In genomic region chr2:47735912-47736311, GRCh38 we compare ENCODE assay signal across 21 cellular contexts. TPM values are rescaled to one million over a fixed set of nuclear protein-coding genes. Genes with fewer than 3 reads are reported as not detected.
A peak's percentile ranks its signal among the peaks of the same experiment; 100 is the strongest.
DNase-seq lines count a peak whose midpoint lies in the region; ATAC-seq and TF ChIP-seq lines count a peak whose summit lies in the region.
"Had no signal": no experiment of that assay in that cellular context is flagged by ENCODE, and none has a peak within 500 bp of the region (broad histone marks: within the 10 kb centered on the region; RNA-seq: fewer than 3 reads in every experiment).

No MANE protein-coding gene starts in this region.

- no peaks in the 10 kb centered on the region for H3K27me3 ChIP-seq in Karpas-422 (ENCODE audit: low read length)
- H3K27me3 ChIP-seq: SJSA1 had no signal

- H3K27ac Mint-ChIP-seq in naive B cell (peak overlapping the region in 4 of 6 donors; percentile 12 to 93 (median 45)), glutamatergic neuron (ENCODE audit: unreplicated experiment) (no peak overlapping the region)
- no peak overlapping the region for H3K27ac Mint-ChIP-seq in activated CD4-positive, alpha-beta T cell treated with anti-CD3 and anti-CD28 coated beads for 36 hours
- H3K27ac Mint-ChIP-seq: CD4-positive, alpha-beta memory T cell; H9; T-cell had no signal

- no peak for TF ChIP-seq POLR2A in GM18505 (IDR thresholded peaks at IDR 0.05; ENCODE audit: borderline replicate concordance, extremely low read depth, insufficient read depth, insufficient read length)

- POLR2A ChIA-PET in activated CD4-positive, alpha-beta T cell treated with anti-CD3 and anti-CD28 coated beads for 36 hours (lab: Charles Lee): no interaction called here

- intact Hi-C loops in activated CD4-positive, alpha-beta T cell treated with anti-CD3 and anti-CD28 coated beads for 36 hours (cut with DNase I, micrococcal nuclease): no loop called here

- peak overlapping the region; percentile 40 for H3K9ac ChIP-seq in Karpas-422 (ENCODE audit: low read length)

- H3K9me3 ChIP-seq in Karpas-422 (ENCODE audit: low read length): no peaks in the 10 kb centered on the region
- H3K9me3 ChIP-seq: SJSA1 had no signal

- no peaks in the 10 kb centered on the region for H3K9me2 ChIP-seq in Karpas-422 (replicated peaks; ENCODE audit: insufficient read depth, low read length)

- H3K4me3 Mint-ChIP-seq in naive B cell: peak overlapping the region in 6 of 8 donors; percentile 2 to 52 (median 7)
- H3K4me3 Mint-ChIP-seq in activated CD4-positive, alpha-beta T cell treated with anti-CD3 and anti-CD28 coated beads for 36 hours: no peak overlapping the region
- no peak overlapping the region for H3K4me3 Mint-ChIP-seq in glutamatergic neuron (ENCODE audit: unreplicated experiment)
- H3K4me3 Mint-ChIP-seq: CD4-positive, alpha-beta memory T cell; H9; T-cell had no signal

- no peaks in the 10 kb centered on the region for H3K36me3 Mint-ChIP-seq in naive B cell
- no peaks in the 10 kb centered on the region for H3K36me3 Mint-ChIP-seq in activated CD4-positive, alpha-beta T cell treated with anti-CD3 and anti-CD28 coated beads for 36 hours (ENCODE audit: low read depth)
- no peaks in the 10 kb centered on the region for H3K36me3 Mint-ChIP-seq in glutamatergic neuron (ENCODE audit: unreplicated experiment)
- H3K36me3 Mint-ChIP-seq: CD4-positive, alpha-beta memory T cell; T-cell had no signal

- TF ChIP-seq CTCF in glutamatergic neuron (IDR thresholded peaks at IDR 0.05; ENCODE audit: partially characterized antibody, unreplicated experiment) (no peak), GM10266 (IDR thresholded peaks at IDR 0.05; ENCODE audit: control insufficient read depth, insufficient read depth, low read depth, missing control alignments) (no peak)

- ATAC-seq in GM18505 (IDR thresholded peaks at IDR 0.05; ENCODE audit: unreplicated experiment) (peak; percentile 59), GM21723 (IDR thresholded peaks at IDR 0.05; ENCODE audit: unreplicated experiment) (peak; percentile 62), naive B cell (ENCODE audit: low read depth in 2 of 2) (peak; percentile 80 to 82)
- no peak for ATAC-seq in activated CD4-positive, alpha-beta T cell treated with anti-CD3 and anti-CD28 coated beads for 36 hours
- ATAC-seq: T-cell had no signal

- H3K27me3 Mint-ChIP-seq in naive B cell (no peaks in the 10 kb centered on the region), glutamatergic neuron (ENCODE audit: unreplicated experiment) (no peaks in the 10 kb centered on the region)
- no peaks in the 10 kb centered on the region for H3K27me3 Mint-ChIP-seq in activated CD4-positive, alpha-beta T cell treated with anti-CD3 and anti-CD28 coated beads for 36 hours

- peak overlapping the region; percentile 89 for H3K27ac ChIP-seq in Karpas-422 (ENCODE audit: low read length)
- H3K27ac ChIP-seq: HL-60, SJSA1 had no signal

- H3K79me2 ChIP-seq in Karpas-422 (ENCODE audit: low read length): peaks cover 24% of the 10 kb centered on the region

- peak overlapping the region; percentile 31; the same call in 1 of the 2 replicates for H2AFZ ChIP-seq in Karpas-422 (ENCODE audit: low read length)

- peaks cover 49% of the 10 kb centered on the region for H3K4me1 ChIP-seq in Karpas-422 (ENCODE audit: low read length)
- H3K4me1 ChIP-seq: SJSA1 had no signal

- H3K4me1 Mint-ChIP-seq in naive B cell (peaks cover 12 to 17% (median 16%) of the 10 kb centered on the region in 3 donors), glutamatergic neuron (ENCODE audit: low read depth, unreplicated experiment) (no peaks in the 10 kb centered on the region)
- no peaks in the 10 kb centered on the region for H3K4me1 Mint-ChIP-seq in activated CD4-positive, alpha-beta T cell treated with anti-CD3 and anti-CD28 coated beads for 36 hours
- H3K4me1 Mint-ChIP-seq: CD4-positive, alpha-beta memory T cell; T-cell had no signal

- peak overlapping the region; percentile 42 for H3K4me2 ChIP-seq in Karpas-422 (ENCODE audit: low read depth, low read length, poor library complexity, severe bottlenecking)

- CTCF ChIA-PET in activated CD4-positive, alpha-beta T cell treated with anti-CD3 and anti-CD28 coated beads for 36 hours (lab: Charles Lee): interaction anchor here (0.7 kb wide), 1 partner anchor 193 kb away, joined by 5 read pairs; no protein-coding TSS in a partner anchor

- peaks cover 14% of the 10 kb centered on the region for H3K36me3 ChIP-seq in Karpas-422 (ENCODE audit: insufficient read depth, low read length)
- H3K36me3 ChIP-seq: SJSA1 had no signal

- H4K20me1 ChIP-seq in Karpas-422 (ENCODE audit: insufficient read depth, low read depth, low read length): no peaks in the 10 kb centered on the region

- H3K9me3 Mint-ChIP-seq in naive B cell: no peaks in the 10 kb centered on the region
- H3K9me3 Mint-ChIP-seq in activated CD4-positive, alpha-beta T cell treated with anti-CD3 and anti-CD28 coated beads for 36 hours (ENCODE audit: low read depth): no peaks in the 10 kb centered on the region
- H3K9me3 Mint-ChIP-seq in glutamatergic neuron (ENCODE audit: unreplicated experiment): no peaks in the 10 kb centered on the region
- H3K9me3 Mint-ChIP-seq: CD4-positive, alpha-beta memory T cell; H9; T-cell had no signal

- no peak overlapping the region for H3K4me3 ChIP-seq in Karpas-422 (ENCODE audit: low read length)
- H3K4me3 ChIP-seq: SJSA1 had no signal

- peak; percentile 41 for DNase-seq in Karpas-422
- DNase-seq in naive B cell: peak; percentile 8
- no peak for DNase-seq in activated CD4-positive, alpha-beta T cell treated with anti-CD3 and anti-CD28 coated beads for 36 hours
- no peak for DNase-seq in NCI-H2107 (lab: John Stamatoyannopoulos, UW)
- no peak for DNase-seq in glutamatergic neuron
- no peak for DNase-seq in GM10266 (ENCODE audit: extremely low spot score)
- DNase-seq: AML-193; CD4-positive, alpha-beta memory T cell; DMS79 treated with DMSO at 0.1 percent for 48 hours; GDM1; H9; KBM-7; NCI-H1105 treated with DMSO at 0.1 percent for 48 hours; NCI-H187 treated with DMSO at 0.1 percent for 48 hours; NCI-H526; T-cell; T1000 had no signal

RNA-seq across cellular contexts. Expression of gene MSH6, which starts 47.0 kb away (rescaled TPM):
- 82.9 and 124 TPM in 2 replicates for total RNA-seq in Karpas-422 (2014; rRNA removed; shearing (Covaris generic); ENCODE audit: low replicate concordance)
- polyA plus RNA-seq in naive B cell (ENCODE audit: low read depth in 6 of 6): 10 to 100 TPM; 10.5 to 30.1 (median 15.3) TPM
- total RNA-seq in activated CD4-positive, alpha-beta T cell treated with anti-CD3 and anti-CD28 coated beads for 36 hours: 100 to 1,000 TPM; 119 to 166 TPM
- 34.9 TPM for total RNA-seq in glutamatergic neuron (ENCODE audit: unreplicated experiment)

Comparison
In these comparisons a context has a peak if more than half of its experiments do, and no peak if none do; other contexts are left out.
1. DNase-seq: peak in Karpas-422 (single experiment) and naive B cell (single experiment); none in activated CD4-positive, alpha-beta T cell treated with anti-CD3 and anti-CD28 coated beads for 36 hours (single experiment), NCI-H2107 (single experiment), glutamatergic neuron (single experiment) and GM10266 (single experiment).
2. H3K27ac Mint-ChIP-seq: peak in naive B cell (4 of 6); none in activated CD4-positive, alpha-beta T cell treated with anti-CD3 and anti-CD28 coated beads for 36 hours (single experiment) and glutamatergic neuron (single experiment).
3. H3K4me3 Mint-ChIP-seq: peak in naive B cell (6 of 8); none in activated CD4-positive, alpha-beta T cell treated with anti-CD3 and anti-CD28 coated beads for 36 hours (single experiment) and glutamatergic neuron (single experiment).